ENCODE assay signal across 22 cellular contexts in the genomic region with DNA sequence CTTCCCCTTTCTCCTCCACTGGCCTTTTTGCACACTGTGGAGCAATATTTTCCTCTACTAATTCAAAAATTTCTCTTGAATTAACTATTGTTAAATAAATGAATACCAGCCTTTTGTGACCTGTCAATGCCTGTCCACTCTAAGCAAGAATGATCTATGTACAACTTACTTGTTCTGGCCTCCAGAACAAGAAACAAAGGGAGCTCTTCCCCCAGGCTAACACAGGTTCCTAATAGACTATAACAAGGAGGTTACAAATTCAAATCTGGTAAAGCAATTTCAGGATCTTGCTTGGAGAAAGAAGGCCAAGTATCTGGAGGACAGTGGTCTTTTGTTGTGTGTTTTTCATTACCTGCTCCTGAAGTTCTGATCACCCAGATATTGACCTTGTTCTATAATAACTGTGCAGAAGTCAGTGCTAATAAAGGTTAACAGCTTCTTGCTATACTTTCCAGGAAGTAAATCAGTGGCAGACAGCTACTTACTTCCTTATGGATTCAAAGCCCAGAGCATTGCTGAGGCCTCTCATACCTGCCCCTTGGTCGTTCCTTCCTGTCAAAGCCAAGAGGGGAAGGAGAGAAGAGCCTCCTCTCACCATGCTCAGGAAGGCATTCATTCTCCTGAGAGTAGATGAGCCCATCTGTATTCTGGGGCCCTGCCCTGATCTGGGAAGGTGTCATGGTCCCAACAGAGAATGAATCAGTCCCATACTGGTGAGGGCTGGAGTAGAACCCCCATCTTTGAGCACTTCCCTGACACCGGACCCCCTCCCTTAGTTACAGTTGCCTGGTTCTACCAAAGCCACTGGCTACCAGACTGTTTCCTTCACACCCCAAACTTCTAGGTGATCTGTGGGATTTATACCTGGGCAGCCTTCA.
"Had no signal": no experiment of that assay in that cellular context is flagged by ENCODE, and none has a peak within 500 bp of the region (broad histone marks: within the 10 kb centered on the region; RNA-seq: fewer than 3 reads in every experiment).

No MANE protein-coding gene starts in this region.

- H3K27me3 ChIP-seq: gastroesophageal sphincter, heart left ventricle had no signal

- ATAC-seq: activated CD4-positive, CD25-positive, alpha-beta regulatory T cell treated with anti-CD3 and anti-CD28 coated beads, Interleukin-2, amount 50 U/mL, for 24 hours; activated CD8-positive, alpha-beta T cell treated with anti-CD3 and anti-CD28 coated beads, Interleukin-2, amount 10 ng/mL, durations not matched to agents 7 days and 5 days; esophagus mucosa; gastroesophageal sphincter; natural killer cell; sciatic nerve; SK-N-SH treated with all-trans-retinoic acid at 6 μM for 48 hours; stimulated activated memory B cell treated with anti-CD40 and anti-IgM and Interleukin-4, amounts not matched to agents 10 μg/mL and 1 μg/mL and 100 μg/mL, for 72 hours had no signal

- H3K79me2 ChIP-seq: parathyroid adenoma had no signal

- H3K36me3 Mint-ChIP-seq: activated naive CD8-positive, alpha-beta T cell treated with anti-CD3 and anti-CD28 coated beads, Interleukin-2, amount 10 ng/mL, durations not matched to agents 7 days and 5 days; natural killer cell had no signal

- H3K9ac ChIP-seq: parathyroid adenoma had no signal

- H3K27ac ChIP-seq: coronary artery, gastroesophageal sphincter, left ventricle myocardium inferior, parathyroid adenoma had no signal

- H3K9me3 ChIP-seq: gastroesophageal sphincter, heart left ventricle, left ventricle myocardium inferior had no signal

- H3K27ac Mint-ChIP-seq: activated CD4-positive, alpha-beta T cell treated with anti-CD3 and anti-CD28 coated beads, Interleukin-2, amount 10 ng/mL, durations not matched to agents 7 days and 5 days; activated CD8-positive, alpha-beta T cell treated with anti-CD3 and anti-CD28 coated beads, Interleukin-2, amount 10 ng/mL, durations not matched to agents 7 days and 5 days; activated naive CD8-positive, alpha-beta T cell treated with anti-CD3 and anti-CD28 coated beads, Interleukin-2, amount 10 ng/mL, durations not matched to agents 7 days and 5 days; memory B cell; stimulated activated memory B cell treated with anti-CD40 and anti-IgM and Interleukin-4, amounts not matched to agents 10 μg/mL and 1 μg/mL and 100 μg/mL, for 72 hours had no signal

- H3K4me3 Mint-ChIP-seq: activated CD4-positive, alpha-beta T cell treated with anti-CD3 and anti-CD28 coated beads, Interleukin-2, amount 10 ng/mL, durations not matched to agents 7 days and 5 days; activated CD8-positive, alpha-beta T cell treated with anti-CD3 and anti-CD28 coated beads, Interleukin-2, amount 10 ng/mL, durations not matched to agents 7 days and 5 days; activated naive CD8-positive, alpha-beta T cell treated with anti-CD3 and anti-CD28 coated beads, Interleukin-2, amount 10 ng/mL, durations not matched to agents 7 days and 5 days; brain; memory B cell; natural killer cell; stimulated activated memory B cell treated with anti-CD40 and anti-IgM and Interleukin-4, amounts not matched to agents 10 μg/mL and 1 μg/mL and 100 μg/mL, for 72 hours had no signal

- H3K4me1 ChIP-seq: gastroesophageal sphincter, parathyroid adenoma had no signal

- DNase-seq: activated CD4-positive, alpha-beta T cell treated with anti-CD3 and anti-CD28 coated beads, Interleukin-2, amount 10 ng/mL, durations not matched to agents 7 days and 5 days; activated CD8-positive, alpha-beta memory T cell treated with anti-CD3 and anti-CD28 coated beads, Interleukin-2, amount 50 U/mL, for 4 hours; activated CD8-positive, alpha-beta T cell treated with anti-CD3 and anti-CD28 coated beads, Interleukin-2, amount 10 ng/mL, durations not matched to agents 7 days and 5 days; activated effector memory CD4-positive, alpha-beta T cell treated with anti-CD3 and anti-CD28 coated beads, Interleukin-2, amount 50 U/mL, for 16 hours; activated naive CD8-positive, alpha-beta T cell treated with anti-CD3 and anti-CD28 coated beads, Interleukin-2, amount 10 ng/mL, durations not matched to agents 7 days and 5 days; activated T-cell treated with anti-CD3 and anti-CD28 coated beads, Interleukin-2, amount 50 U/mL, for 48 hours; anterior cingulate cortex; central memory CD4-positive, alpha-beta T cell; heart left ventricle; left ventricle myocardium inferior; natural killer cell; stimulated activated CD4-positive, alpha-beta T cell treated with anti-CD3 and anti-CD28 coated beads, Interleukin-4, amount 100 ng/mL, for 24 hours had no signal

- H3K4me3 ChIP-seq: coronary artery, gastroesophageal sphincter, heart left ventricle, left ventricle myocardium inferior had no signal

- H3K27me3 Mint-ChIP-seq: activated CD4-positive, alpha-beta T cell treated with anti-CD3 and anti-CD28 coated beads, Interleukin-2, amount 10 ng/mL, durations not matched to agents 7 days and 5 days; activated naive CD8-positive, alpha-beta T cell treated with anti-CD3 and anti-CD28 coated beads, Interleukin-2, amount 10 ng/mL, durations not matched to agents 7 days and 5 days; stimulated activated memory B cell treated with anti-CD40 and anti-IgM and Interleukin-4, amounts not matched to agents 10 μg/mL and 1 μg/mL and 100 μg/mL, for 72 hours had no signal

- H3K9me3 Mint-ChIP-seq: activated CD4-positive, alpha-beta T cell treated with anti-CD3 and anti-CD28 coated beads, Interleukin-2, amount 10 ng/mL, durations not matched to agents 7 days and 5 days; activated naive CD8-positive, alpha-beta T cell treated with anti-CD3 and anti-CD28 coated beads, Interleukin-2, amount 10 ng/mL, durations not matched to agents 7 days and 5 days; brain; memory B cell; natural killer cell; stimulated activated memory B cell treated with anti-CD40 and anti-IgM and Interleukin-4, amounts not matched to agents 10 μg/mL and 1 μg/mL and 100 μg/mL, for 72 hours had no signal

- H2AFZ ChIP-seq: parathyroid adenoma had no signal
